In genomic region chr4:76689079-76689817, GRCh38 we compare ENCODE assay signal across 8 cellular contexts.
A peak's percentile ranks its signal among the peaks of the same experiment; 100 is the strongest.
DNase-seq lines count a peak whose midpoint lies in the region; ATAC-seq and TF ChIP-seq lines count a peak whose summit lies in the region.

No MANE protein-coding gene starts in this region.

- H3K4me3 Mint-ChIP-seq in Caco-2 (ENCODE audit: unreplicated experiment) (peak overlapping the region; percentile 78), progenitor cell of endocrine pancreas (ENCODE audit: low read depth) (peak overlapping the region; percentile 85)
- peak overlapping the region; percentile 56 for H3K4me3 Mint-ChIP-seq in activated naive CD4-positive, alpha-beta T cell treated with anti-CD3 and anti-CD28 coated beads for 36 hours

- H3K9me3 Mint-ChIP-seq in Caco-2 (ENCODE audit: unreplicated experiment) (no peaks in the 10 kb centered on the region), progenitor cell of endocrine pancreas (ENCODE audit: low read depth) (no peaks in the 10 kb centered on the region)
- H3K9me3 Mint-ChIP-seq in activated naive CD4-positive, alpha-beta T cell treated with anti-CD3 and anti-CD28 coated beads for 36 hours: no peaks in the 10 kb centered on the region

- no peaks in the 10 kb centered on the region for H3K9me3 ChIP-seq in Caco-2

- TF ChIP-seq CTCF in Caco-2 (IDR thresholded peaks at IDR 0.05; ENCODE audit: insufficient read depth in 1 of 2, low read depth in 1 of 2, low read length in 1 of 2, severe bottlenecking in 1 of 2, unreplicated experiment in 1 of 2) (no peak), progenitor cell of endocrine pancreas (IDR thresholded peaks at IDR 0.05; ENCODE audit: unreplicated experiment) (peak; percentile 11)

- ATAC-seq in GM21515 (IDR thresholded peaks at IDR 0.05; ENCODE audit: unreplicated experiment) (peak; percentile 62), HG03469 (IDR thresholded peaks at IDR 0.05; ENCODE audit: unreplicated experiment) (no peak)

- POLR2A ChIA-PET in Caco-2 (lab: Charles Lee): interaction anchor here (1.0 kb wide), 1 partner anchor 103 kb away, joined by 5 read pairs; no protein-coding TSS in a partner anchor

- no peaks in the 10 kb centered on the region for H3K27me3 Mint-ChIP-seq in Caco-2 (ENCODE audit: insufficient read depth, unreplicated experiment)
- H3K27me3 Mint-ChIP-seq in activated naive CD4-positive, alpha-beta T cell treated with anti-CD3 and anti-CD28 coated beads for 36 hours (ENCODE audit: low read depth): peaks cover 60% of the 10 kb centered on the region
- no peaks in the 10 kb centered on the region for H3K27me3 Mint-ChIP-seq in progenitor cell of endocrine pancreas

- H3K4me1 Mint-ChIP-seq in Caco-2 (ENCODE audit: low read depth, unreplicated experiment) (peaks cover 13% of the 10 kb centered on the region), progenitor cell of endocrine pancreas (ENCODE audit: low read depth) (peaks cover 53% of the 10 kb centered on the region)
- peaks cover 12% of the 10 kb centered on the region for H3K4me1 Mint-ChIP-seq in activated naive CD4-positive, alpha-beta T cell treated with anti-CD3 and anti-CD28 coated beads for 36 hours (ENCODE audit: low read depth)

- CTCF ChIA-PET in Caco-2 (lab: Charles Lee): interaction anchor here (0.5 kb wide), 1 partner anchor 135 kb away, joined by 6 read pairs; no protein-coding TSS in a partner anchor
- CTCF ChIA-PET in activated naive CD4-positive, alpha-beta T cell treated with anti-CD3 and anti-CD28 coated beads for 36 hours (lab: Charles Lee): no interaction called here

- BruUV-seq in Caco-2 (replicated peaks; lab: Mats Ljungman, UMichigan): no TSS peak

- H3K36me3 Mint-ChIP-seq in Caco-2 (ENCODE audit: insufficient read depth, unreplicated experiment) (peaks cover 12% of the 10 kb centered on the region), progenitor cell of endocrine pancreas (ENCODE audit: insufficient read depth) (no peaks in the 10 kb centered on the region)
- H3K36me3 Mint-ChIP-seq in activated naive CD4-positive, alpha-beta T cell treated with anti-CD3 and anti-CD28 coated beads for 36 hours (ENCODE audit: low read depth): no peaks in the 10 kb centered on the region

- DNase-seq in Caco-2 (peak; percentile 51 to 67), NCI-H146 (lab: John Stamatoyannopoulos, UW) (peak; percentile 92), cardiac septum (ENCODE audit: low spot score) (peak; percentile 76), progenitor cell of endocrine pancreas (ENCODE audit: low spot score, unreplicated experiment) (peak; percentile 47)
- peak; percentile 18 for DNase-seq in activated naive CD4-positive, alpha-beta T cell treated with anti-CD3 and anti-CD28 coated beads for 36 hours
- DNase-seq in NK-92 treated with Interleukin-12 subunit alpha and Interleukin-12 subunit beta, amount 100 ng/mL, for 24 hours (lab: John Stamatoyannopoulos, UW): no peak

- H3K4me3 ChIP-seq in Caco-2 (ENCODE audit: low read depth, low read length): peak overlapping the region; percentile 65

- H3K27me3 ChIP-seq in Caco-2 (replicated peaks; ENCODE audit: control insufficient read depth, insufficient read depth, low read length): no peaks in the 10 kb centered on the region

- no peaks in the 10 kb centered on the region for H3K36me3 ChIP-seq in Caco-2 (ENCODE audit: control insufficient read depth, insufficient read depth, low read length)

- H3K27ac Mint-ChIP-seq in Caco-2 (ENCODE audit: unreplicated experiment) (peak overlapping the region; percentile 81), progenitor cell of endocrine pancreas (peak overlapping the region; percentile 92)
- H3K27ac Mint-ChIP-seq in activated naive CD4-positive, alpha-beta T cell treated with anti-CD3 and anti-CD28 coated beads for 36 hours: no peak overlapping the region

- peaks cover 40% of the 10 kb centered on the region for H3K4me1 ChIP-seq in Caco-2

- intact Hi-C loops in Caco-2 (cut with micrococcal nuclease; ENCODE audit: unreplicated experiment) (no loop called here), cardiac septum (cut with DNase I) (loop anchor here (5.0 kb wide), 3 partner anchors 63 to 102 kb away; no protein-coding TSS in a partner anchor)
- intact Hi-C loops in activated naive CD4-positive, alpha-beta T cell treated with anti-CD3 and anti-CD28 coated beads for 36 hours (cut with micrococcal nuclease): no loop called here
